Comparison of ENCODE assay signal across 8 cellular contexts in genomic region chr11:85826096-85826855, GRCh38. TPM values are rescaled to one million over a fixed set of nuclear protein-coding genes. Genes with fewer than 3 reads are reported as not detected.
DNase-seq lines count a peak whose midpoint lies in the region; ATAC-seq, FAIRE-seq and TF ChIP-seq lines count a peak whose summit lies in the region.

No MANE protein-coding gene starts in this region.

- H3K4me3 ChIP-seq in astrocyte (ENCODE audit: insufficient read depth, low read depth, low read length) = no peak overlapping the region
- H3K4me3 ChIP-seq in transverse colon = no peak overlapping the region

- DNase-seq in AG08395 (ENCODE audit: low spot score) = peak; percentile 65
- DNase-seq in GM12891 (ENCODE audit: insufficient read length, low spot score) = peak; percentile 13
- peak; percentile 20 for DNase-seq in NAMALWA (ENCODE audit: low spot score)
- no peak for DNase-seq in astrocyte (ENCODE audit: low read depth)
- DNase-seq in immature natural killer cell = peak in 1 of 3 donors; percentile 27
- peak; percentile 41 for DNase-seq in transverse colon
- DNase-seq in HuH-7.5 (ENCODE audit: low spot score) = no peak

- H3K27me3 Mint-ChIP-seq in astrocyte (ENCODE audit: low read depth, unreplicated experiment) (no peaks in the 10 kb centered on the region), immature natural killer cell (ENCODE audit: low read depth in 3 of 3) (peaks cover 0 to 3% (median 0%) of the 10 kb centered on the region in 3 donors)

- no peak for ATAC-seq in GM21723 (IDR thresholded peaks at IDR 0.05; ENCODE audit: unreplicated experiment)

- H3K4me1 ChIP-seq in astrocyte (ENCODE audit: insufficient read depth, low read length) = peaks cover 26% of the 10 kb centered on the region
- peaks cover 17 to 51% (median 30%) of the 10 kb centered on the region in 4 donors for H3K4me1 ChIP-seq in transverse colon

- H3K4me2 ChIP-seq in astrocyte (ENCODE audit: low read length) = no peak overlapping the region

- TF ChIP-seq EP300 in transverse colon (IDR thresholded peaks at IDR 0.05; ENCODE audit: low read depth) = no peak

- H3K9me3 ChIP-seq in astrocyte (ENCODE audit: insufficient read depth, low read depth, low read length) = no peaks in the 10 kb centered on the region
- H3K9me3 ChIP-seq in transverse colon = no peaks in the 10 kb centered on the region

- H3K9ac ChIP-seq in astrocyte (ENCODE audit: low read length) = no peak overlapping the region

- TF ChIP-seq CTCF in astrocyte (IDR thresholded peaks at IDR 0.05; ENCODE audit: insufficient read depth, low read depth, low read length) (peak; percentile 35), transverse colon (IDR thresholded peaks at IDR 0.05) (peak; percentile 41 to 57 (median 54))

- no peaks in the 10 kb centered on the region for H3K79me2 ChIP-seq in astrocyte (ENCODE audit: insufficient read depth, low read length)

- peaks cover 30% of the 10 kb centered on the region for H3K4me1 Mint-ChIP-seq in astrocyte (ENCODE audit: low read depth, unreplicated experiment)
- H3K4me1 Mint-ChIP-seq in immature natural killer cell = peaks cover 54 to 59% of the 10 kb centered on the region in 2 donors

- intact Hi-C loops in transverse colon (cut with DNase I; ENCODE audit: low total_unique reads) = no loop called here

- H3K27ac ChIP-seq in astrocyte (ENCODE audit: low read depth, low read length) = no peak overlapping the region
- H3K27ac ChIP-seq in transverse colon = peak overlapping the region; percentile 4 to 56 (median 20)

- H3K9me3 Mint-ChIP-seq in astrocyte (ENCODE audit: unreplicated experiment) = peaks cover 10% of the 10 kb centered on the region
- no peaks in the 10 kb centered on the region for H3K9me3 Mint-ChIP-seq in immature natural killer cell

- FAIRE-seq in GM12891 (lab: Jason Lieb, UNC) (no peak), astrocyte (lab: Jason Lieb, UNC) (no peak)

- no peak overlapping the region for H3K4me3 Mint-ChIP-seq in astrocyte (ENCODE audit: unreplicated experiment)
- H3K4me3 Mint-ChIP-seq in immature natural killer cell = peak overlapping the region in 3 of 5 donors; percentile 14 to 58 (median 50)

- H3K27me3 ChIP-seq in astrocyte (ENCODE audit: insufficient read depth, low read length) = no peaks in the 10 kb centered on the region
- H3K27me3 ChIP-seq in transverse colon = no peaks in the 10 kb centered on the region

- H3K27ac Mint-ChIP-seq in astrocyte (ENCODE audit: unreplicated experiment) (peak overlapping the region; percentile 37), immature natural killer cell (peak overlapping the region; percentile 81 to 96 (median 94))

- in situ Hi-C loops in transverse colon (cut with MboI; ENCODE audit: low pct_ligation_motif_present in 1 of 4, low pct_unique_long_range_greater_than_20kb in 1 of 4, low sequenced_read_pairs in 3 of 4) = loop anchor here in 1 of 4 donors (25.0 kb wide), 1 partner anchor 214 kb away; no protein-coding TSS in a partner anchor

- peaks cover 3% of the 10 kb centered on the region for H3K36me3 Mint-ChIP-seq in astrocyte (ENCODE audit: low read depth, unreplicated experiment)
- peaks cover 0 to 4% (median 0%) of the 10 kb centered on the region in 3 donors for H3K36me3 Mint-ChIP-seq in immature natural killer cell

- TF ChIP-seq POLR2A in GM12891 (IDR thresholded peaks at IDR 0.05; ENCODE audit: low read depth, low read length) (no peak), transverse colon (IDR thresholded peaks at IDR 0.05) (no peak)

- 13 to 63% methylated on average over 1 to 7 of the region's 7 CpGs for WGBS in transverse colon (ENCODE audit: low coverage in 1 of 2), 2 donors

- no peaks in the 10 kb centered on the region for H4K20me1 ChIP-seq in astrocyte (ENCODE audit: insufficient read depth, low read length)

- H3K36me3 ChIP-seq in astrocyte (ENCODE audit: insufficient read depth, low read length) = no peaks in the 10 kb centered on the region
- H3K36me3 ChIP-seq in transverse colon = no peaks in the 10 kb centered on the region

- no peak overlapping the region for H2AFZ ChIP-seq in astrocyte (ENCODE audit: low read depth, low read length)

TF ChIP-seq in GM12891, 5 proteins besides CTCF, POLR2A, EP300 and RAD21:
- TF ChIP-seq SPI1 (IDR thresholded peaks at IDR 0.05; ENCODE audit: low read depth, low read length) (no peak), TAF1 (IDR thresholded peaks at IDR 0.05; ENCODE audit: low read depth, low read length) (no peak), PAX5 (IDR thresholded peaks at IDR 0.05; ENCODE audit: insufficient read depth, low read length, severe bottlenecking) (no peak), POLR2AphosphoS5 (IDR thresholded peaks at IDR 0.05; ENCODE audit: low read depth, low read length) (no peak), POU2F2 (IDR thresholded peaks at IDR 0.05; ENCODE audit: low read depth, low read length) (no peak)

RNA-seq across cellular contexts. Expression of gene SYTL2, which starts 15.3 kb away (rescaled TPM):
- polyA plus RNA-seq in GM12891 (2012; ENCODE audit: low read depth, missing spikeins) = 0.15 TPM
- 35.2 and 36.9 TPM in 2 replicates for total RNA-seq in astrocyte
- polyA plus RNA-seq in immature natural killer cell = 10 to 100 TPM; 26.1 to 67.0 (median 33.3) TPM
- 1,000 to 10,000 TPM in 1 of 4 donors, 100 to 1,000 TPM in 3; 140 to 1,280 (median 344) TPM for total RNA-seq in transverse colon

RNA-seq across cellular contexts. Expression of gene CCDC83, which starts 28.9 kb away (rescaled TPM):
- polyA plus RNA-seq in GM12891 (2012; ENCODE audit: low read depth, missing spikeins) = not detected
- total RNA-seq in astrocyte = not detected in 2 replicates
- not detected for polyA plus RNA-seq in immature natural killer cell
- total RNA-seq in transverse colon = not detected

Comparison
In these comparisons a context has a peak if more than half of its experiments do, and no peak if none do; other contexts are left out.
1. DNase-seq: peak in AG08395 (single experiment), GM12891 (single experiment), NAMALWA (single experiment) and transverse colon (single experiment); none in astrocyte (single experiment) and HuH-7.5 (single experiment).